ENCODE assay signal across 18 cellular contexts in the genomic region with DNA sequence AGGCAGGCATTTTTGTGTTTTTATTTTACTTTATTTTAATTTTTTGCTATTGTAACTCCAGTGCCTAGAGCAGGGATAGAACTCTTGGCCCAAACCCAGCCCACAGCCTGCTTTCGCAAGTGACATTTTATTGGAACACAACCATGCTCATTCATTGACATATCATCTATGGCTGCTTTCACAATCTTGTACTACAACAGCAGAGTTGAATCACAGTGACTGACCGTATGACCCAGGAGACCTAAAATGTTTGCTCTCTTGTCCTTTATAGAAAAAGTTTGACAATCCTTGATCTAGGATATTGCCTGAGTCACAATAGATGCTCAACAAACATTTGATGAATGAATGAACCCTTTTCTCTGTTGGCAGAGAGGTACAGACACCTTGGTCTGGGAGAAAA.
A peak's percentile ranks its signal among the peaks of the same experiment; 100 is the strongest.
DNase-seq lines count a peak whose midpoint lies in the region; ATAC-seq and TF ChIP-seq lines count a peak whose summit lies in the region.
"Had no signal": no experiment of that assay in that cellular context is flagged by ENCODE, and none has a peak within 500 bp of the region (broad histone marks: within the 10 kb centered on the region; RNA-seq: fewer than 3 reads in every experiment).

No MANE protein-coding gene starts in this region.

- H3K4me3 Mint-ChIP-seq in WTC11: no peak overlapping the region
- H3K4me3 Mint-ChIP-seq in stimulated activated naive B cell treated with anti-CD40 and anti-IgM and Interleukin-4, amounts not matched to agents 10 μg/mL and 1 μg/mL and 100 μg/mL, for 72 hours: no peak overlapping the region
- H3K4me3 Mint-ChIP-seq: GM23338 had no signal

- no peaks in the 10 kb centered on the region for H3K4me1 Mint-ChIP-seq in WTC11
- peaks cover 2 to 7% of the 10 kb centered on the region in 2 donors for H3K4me1 Mint-ChIP-seq in stimulated activated naive B cell treated with anti-CD40 and anti-IgM and Interleukin-4, amounts not matched to agents 10 μg/mL and 1 μg/mL and 100 μg/mL, for 72 hours
- H3K4me1 Mint-ChIP-seq: GM23338 had no signal

- H2AFZ ChIP-seq in osteoblast (ENCODE audit: low read length): no peak overlapping the region
- H2AFZ ChIP-seq: GM23338 had no signal

- POLR2A ChIA-PET in WTC11 (lab: Charles Lee): no interaction called here

- TF ChIP-seq CTCF in WTC11 (IDR thresholded peaks at IDR 0.05) (no peak), esophagus squamous epithelium (IDR thresholded peaks at IDR 0.05) (no peak), right lobe of liver (IDR thresholded peaks at IDR 0.05) (no peak), osteoblast (IDR thresholded peaks at IDR 0.05; ENCODE audit: extremely low read depth, low read depth, low read length) (no peak)

- H3K9me3 ChIP-seq in esophagus squamous epithelium: no peaks in the 10 kb centered on the region
- no peaks in the 10 kb centered on the region for H3K9me3 ChIP-seq in right lobe of liver
- no peaks in the 10 kb centered on the region for H3K9me3 ChIP-seq in osteoblast (ENCODE audit: low read depth, low read length)
- H3K9me3 ChIP-seq: MG63 had no signal

- H3K4me1 ChIP-seq in esophagus squamous epithelium (peaks cover 3 to 51% (median 27%) of the 10 kb centered on the region in 3 donors), right lobe of liver (peaks cover 0 to 28% (median 14%) of the 10 kb centered on the region in 4 donors), osteoblast (ENCODE audit: insufficient read depth, low read length) (no peaks in the 10 kb centered on the region)

- CTCF ChIA-PET in WTC11 (lab: Charles Lee): no interaction called here

- WGBS in esophagus squamous epithelium, 2 donors: 40 to 56% methylated on average over 2 of the region's 2 CpGs
- 37% methylated on average over 2 of the region's 2 CpGs for WGBS in right lobe of liver (ENCODE audit: insufficient coverage, low coverage, low lambda C conversion rate, missing lambda C conversion rate)

- H3K27ac Mint-ChIP-seq in WTC11: no peak overlapping the region
- H3K27ac Mint-ChIP-seq in stimulated activated naive B cell treated with anti-CD40 and anti-IgM and Interleukin-4, amounts not matched to agents 10 μg/mL and 1 μg/mL and 100 μg/mL, for 72 hours: no peak overlapping the region
- H3K27ac Mint-ChIP-seq: GM23338 had no signal

- no peak for TF ChIP-seq POLR2A in esophagus squamous epithelium (IDR thresholded peaks at IDR 0.05)
- TF ChIP-seq POLR2A in right lobe of liver (IDR thresholded peaks at IDR 0.05): no peak

- DNase-seq in HCEC 1CT (peak; percentile 56), WTC11 (ENCODE audit: low spot score) (no peak), esophagus squamous epithelium (lab: John Stamatoyannopoulos, UW) (no peak), right lobe of liver (peak; percentile 62 to 83 (median 76)), osteoblast (ENCODE audit: insufficient read length, low spot score, missing footprints) (no peak), epidermal melanocyte (ENCODE audit: insufficient read length, low spot score) (no peak), middle frontal gyrus (ENCODE audit: extremely low spot score, low spot score) (no peak)
- no peak for DNase-seq in stimulated activated naive B cell treated with anti-CD40 and anti-IgM and Interleukin-4, amounts not matched to agents 10 μg/mL and 1 μg/mL and 100 μg/mL, for 72 hours
- DNase-seq: MG63; NCI-H1092 treated with DMSO at 0.1 percent for 48 hours; NCI-H1694; NCI-H69; NK-92 treated with Interleukin-12 subunit alpha and Interleukin-12 subunit beta, amount 100 ng/mL, for 24 hours; SHP77 had no signal

- no peaks in the 10 kb centered on the region for H3K79me2 ChIP-seq in osteoblast (ENCODE audit: insufficient read depth, low read length)

- intact Hi-C loops in esophagus squamous epithelium (cut with DNase I): no loop called here
- intact Hi-C loops in right lobe of liver (cut with DNase I): no loop called here

- no peaks in the 10 kb centered on the region for H3K36me3 ChIP-seq in esophagus squamous epithelium
- H3K36me3 ChIP-seq in right lobe of liver: no peaks in the 10 kb centered on the region
- H3K36me3 ChIP-seq in osteoblast (ENCODE audit: insufficient read depth, low read length): no peaks in the 10 kb centered on the region
- H3K36me3 ChIP-seq: MG63 had no signal

- no peaks in the 10 kb centered on the region for H3K27me3 Mint-ChIP-seq in WTC11 (ENCODE audit: low read depth)
- H3K27me3 Mint-ChIP-seq in stimulated activated naive B cell treated with anti-CD40 and anti-IgM and Interleukin-4, amounts not matched to agents 10 μg/mL and 1 μg/mL and 100 μg/mL, for 72 hours: peaks cover 15 to 18% of the 10 kb centered on the region in 2 donors

- H3K27me3 ChIP-seq in esophagus squamous epithelium (no peaks in the 10 kb centered on the region), right lobe of liver (no peaks in the 10 kb centered on the region), osteoblast (ENCODE audit: insufficient read depth, low read length) (peaks cover 7% of the 10 kb centered on the region)
- H3K27me3 ChIP-seq: MG63 had no signal

- H3K36me3 Mint-ChIP-seq in WTC11: no peaks in the 10 kb centered on the region
- no peaks in the 10 kb centered on the region for H3K36me3 Mint-ChIP-seq in stimulated activated naive B cell treated with anti-CD40 and anti-IgM and Interleukin-4, amounts not matched to agents 10 μg/mL and 1 μg/mL and 100 μg/mL, for 72 hours

- no peaks in the 10 kb centered on the region for H3K9me3 Mint-ChIP-seq in WTC11
- peaks cover 0 to 2% of the 10 kb centered on the region in 2 donors for H3K9me3 Mint-ChIP-seq in stimulated activated naive B cell treated with anti-CD40 and anti-IgM and Interleukin-4, amounts not matched to agents 10 μg/mL and 1 μg/mL and 100 μg/mL, for 72 hours
- H3K9me3 Mint-ChIP-seq: GM23338 had no signal

- ATAC-seq in WTC11 (no peak), right lobe of liver (peak; percentile 75 to 90 (median 82))
- ATAC-seq in stimulated activated naive B cell treated with anti-CD40 and anti-IgM and Interleukin-4, amounts not matched to agents 10 μg/mL and 1 μg/mL and 100 μg/mL, for 72 hours (replicated peaks): no peak
- ATAC-seq: GM23338, K562 had no signal

- no peak overlapping the region for H3K4me2 ChIP-seq in osteoblast (ENCODE audit: insufficient read depth, low read length)
- H3K4me2 ChIP-seq: GM23338 had no signal

- H3K4me3 ChIP-seq in esophagus squamous epithelium (no peak overlapping the region), right lobe of liver (no peak overlapping the region), osteoblast (ENCODE audit: insufficient read depth, low read length) (no peak overlapping the region)
- H3K4me3 ChIP-seq: GM12878, GM23338, K562, MG63 had no signal

- H3K27ac ChIP-seq in esophagus squamous epithelium: peak overlapping the region in 3 of 4 donors; percentile 27 to 65 (median 39)
- peak overlapping the region in 1 of 3 donors; percentile 68 for H3K27ac ChIP-seq in right lobe of liver
- H3K27ac ChIP-seq in osteoblast (ENCODE audit: low read depth, low read length): no peak overlapping the region
- H3K27ac ChIP-seq: C4-2B had no signal

- no peaks in the 10 kb centered on the region for H4K20me1 ChIP-seq in osteoblast (ENCODE audit: insufficient read depth, low read length)

TF ChIP-seq in WTC11, 78 proteins besides CTCF, POLR2A, EP300 and RAD21:
- TF ChIP-seq MYBL2 (CRISPR knock-in tag; IDR thresholded peaks at IDR 0.05) (no peak), GABPB1 (CRISPR knock-in tag; IDR thresholded peaks at IDR 0.05) (0 out of 2 replicates have a peak, but pooled peaks have one; percentile 12)

Comparison
In these comparisons a context has a peak if more than half of its experiments do, and no peak if none do; other contexts are left out.
1. DNase-seq: peak in HCEC 1CT (single experiment) and right lobe of liver (3 of 3); none in WTC11 (single experiment), esophagus squamous epithelium (single experiment), osteoblast (single experiment), epidermal melanocyte (single experiment), middle frontal gyrus (single experiment) and stimulated activated naive B cell treated with anti-CD40 and anti-IgM and Interleukin-4, amounts not matched to agents 10 μg/mL and 1 μg/mL and 100 μg/mL, for 72 hours (single experiment).
2. ATAC-seq: peak in right lobe of liver (4 of 4); none in WTC11 (single experiment) and stimulated activated naive B cell treated with anti-CD40 and anti-IgM and Interleukin-4, amounts not matched to agents 10 μg/mL and 1 μg/mL and 100 μg/mL, for 72 hours (0 of 2).